8 cellular contexts compared by ENCODE assay signal in genomic region chr12:91381309-91381804, GRCh38.
A peak's percentile ranks its signal among the peaks of the same experiment; 100 is the strongest.
DNase-seq lines count a peak whose midpoint lies in the region; ATAC-seq and TF ChIP-seq lines count a peak whose summit lies in the region.

No MANE protein-coding gene starts in this region.

- intact Hi-C loops in right lobe of liver (cut with DNase I) = no loop called here

- ATAC-seq in GM18907 (IDR thresholded peaks at IDR 0.05; ENCODE audit: unreplicated experiment) = peak; percentile 62
- ATAC-seq in HG03175 (IDR thresholded peaks at IDR 0.05; ENCODE audit: unreplicated experiment) = peak; percentile 54
- peak; percentile 61 for ATAC-seq in RWPE2 (ENCODE audit: low read depth)
- ATAC-seq in right lobe of liver = peak; percentile 54 to 71 (median 60)

- WGBS in ectodermal cell, 2 experiments = 1 to 2% methylated on average over 11 of the region's 11 CpGs
- 16% methylated on average over 11 of the region's 11 CpGs for WGBS in right lobe of liver (ENCODE audit: insufficient coverage, low coverage, low lambda C conversion rate, missing lambda C conversion rate)

- peak overlapping the region; percentile 27 to 71 (median 48) for H3K9ac ChIP-seq in subcutaneous abdominal adipose tissue (ENCODE audit: low read length in 5 of 5)

- DNase-seq in BE2C = peak; percentile 83
- no peak for DNase-seq in RWPE2 (ENCODE audit: low spot score)
- DNase-seq in right lobe of liver = no peak
- no peak for DNase-seq in ureter (ENCODE audit: low spot score)

- H3K27me3 ChIP-seq in BE2C (no peaks in the 10 kb centered on the region), RWPE2 (ENCODE audit: insufficient read depth, poor library complexity, severe bottlenecking) (no peaks in the 10 kb centered on the region), ectodermal cell (ENCODE audit: control insufficient read depth, insufficient read depth, low read length, poor library complexity, severe bottlenecking) (no peaks in the 10 kb centered on the region), right lobe of liver (no peaks in the 10 kb centered on the region), subcutaneous abdominal adipose tissue (ENCODE audit: control insufficient read depth in 5 of 5, insufficient read depth in 4 of 5, low read length in 5 of 5) (no peaks in the 10 kb centered on the region)

- H3K9me3 ChIP-seq in BE2C (no peaks in the 10 kb centered on the region), RWPE2 (ENCODE audit: severe bottlenecking) (no peaks in the 10 kb centered on the region), ectodermal cell (ENCODE audit: control insufficient read depth, low read length) (no peaks in the 10 kb centered on the region), right lobe of liver (no peaks in the 10 kb centered on the region), subcutaneous abdominal adipose tissue (ENCODE audit: control insufficient read depth in 5 of 5, low read length in 5 of 5) (no peaks in the 10 kb centered on the region)

- H3K4me1 ChIP-seq in BE2C (peaks cover 3% of the 10 kb centered on the region; the same call in 1 of the 2 replicates), RWPE2 (ENCODE audit: insufficient read depth, poor library complexity, severe bottlenecking) (no peaks in the 10 kb centered on the region), ectodermal cell (ENCODE audit: control insufficient read depth, insufficient read depth, low read length) (peaks cover 25% of the 10 kb centered on the region), right lobe of liver (peaks cover 0 to 6% (median 0%) of the 10 kb centered on the region in 4 donors), subcutaneous abdominal adipose tissue (ENCODE audit: control insufficient read depth in 5 of 5, insufficient read depth in 5 of 5, low read length in 5 of 5) (peaks cover 0 to 25% (median 15%) of the 10 kb centered on the region in 5 donors)

- no peak for TF ChIP-seq POLR2A in right lobe of liver (IDR thresholded peaks at IDR 0.05)

- peak overlapping the region; percentile 60 for H3K4me3 ChIP-seq in BE2C (ENCODE audit: low read depth, low read length)
- no peak overlapping the region for H3K4me3 ChIP-seq in RWPE2 (ENCODE audit: severe bottlenecking)
- H3K4me3 ChIP-seq in ectodermal cell (ENCODE audit: insufficient read depth, low read depth, low read length) = peak overlapping the region; percentile 27
- H3K4me3 ChIP-seq in right lobe of liver = peak overlapping the region; percentile 6 to 19 (median 14)
- H3K4me3 ChIP-seq in subcutaneous abdominal adipose tissue (ENCODE audit: low read depth in 1 of 5, low read length in 5 of 5) = peak overlapping the region; percentile 60 to 78 (median 74)

- H3K36me3 ChIP-seq in BE2C (no peaks in the 10 kb centered on the region), RWPE2 (ENCODE audit: low read depth) (no peaks in the 10 kb centered on the region), ectodermal cell (ENCODE audit: control insufficient read depth, insufficient read depth, low read length) (no peaks in the 10 kb centered on the region), right lobe of liver (no peaks in the 10 kb centered on the region), subcutaneous abdominal adipose tissue (ENCODE audit: control insufficient read depth in 5 of 5, insufficient read depth in 5 of 5, low read length in 5 of 5) (no peaks in the 10 kb centered on the region)

- no peak for TF ChIP-seq CTCF in BE2C (IDR thresholded peaks at IDR 0.05; ENCODE audit: low read depth, low read length)
- no peak for TF ChIP-seq CTCF in RWPE2 (IDR thresholded peaks at IDR 0.05; ENCODE audit: poor library complexity, severe bottlenecking)
- TF ChIP-seq CTCF in right lobe of liver (IDR thresholded peaks at IDR 0.05) = no peak

- peak overlapping the region; percentile 32 for H3K27ac ChIP-seq in RWPE2 (ENCODE audit: poor library complexity, severe bottlenecking)
- H3K27ac ChIP-seq in ectodermal cell (ENCODE audit: insufficient read depth, low read depth, low read length, poor library complexity, severe bottlenecking) = peak overlapping the region; percentile 96
- H3K27ac ChIP-seq in right lobe of liver = peak overlapping the region in 2 of 3 donors; percentile 11 to 50
- peak overlapping the region; percentile 82 for H3K27ac ChIP-seq in subcutaneous abdominal adipose tissue (ENCODE audit: low read depth, low read length)

Comparison
In these comparisons a context has a peak if more than half of its experiments do, and no peak if none do; other contexts are left out.
1. H3K27ac ChIP-seq: peak in every context shown above with its lines; median percentile 96 in ectodermal cell; 82 in subcutaneous abdominal adipose tissue; 32 in RWPE2; 30 in right lobe of liver.